Comparison of ENCODE assay signal across 8 cellular contexts in genomic region chr14:93114713-93115068, GRCh38. TPM values are rescaled to one million over a fixed set of nuclear protein-coding genes. Genes with fewer than 3 reads are reported as not detected.
DNase-seq lines count a peak whose midpoint lies in the region; ATAC-seq, FAIRE-seq and TF ChIP-seq lines count a peak whose summit lies in the region.

No MANE protein-coding gene starts in this region.

- peaks cover 6 to 49% of the 10 kb centered on the region in 2 experiments; a peak in 3 of 4 replicates for H3K79me2 ChIP-seq in H1 (ENCODE audit: control insufficient read depth in 1 of 2, insufficient read depth in 2 of 2, low read length in 2 of 2)

- no peak overlapping the region for H2BK15ac ChIP-seq in H1 (ENCODE audit: low read length)

- H3K18ac ChIP-seq in H1 (ENCODE audit: extremely low read depth, low read length), result peak overlapping the region; percentile 12; the same call in 1 of the 2 replicates

- no peak overlapping the region for H3K56ac ChIP-seq in H1 (replicated peaks; ENCODE audit: insufficient read length, low read depth, low read length)

- H3K4me1 ChIP-seq in H1 (replicated peaks in 1 of 4; ENCODE audit: control insufficient read depth in 3 of 4, insufficient read depth in 4 of 4, low read length in 3 of 4), result peaks cover 14 to 23% (median 16%) of the 10 kb centered on the region in 4 experiments

- TF ChIP-seq RAD21 in H1 (IDR thresholded peaks at IDR 0.05 in 1 of 2, conservative IDR thresholded peaks at IDR 0.05 in 1 of 2; ENCODE audit: low read depth in 2 of 2, low read length in 2 of 2), result no peak

- H3K23me2 ChIP-seq in H1 (ENCODE audit: low read depth, low read length), result peaks cover 11% of the 10 kb centered on the region

- no peaks in the 10 kb centered on the region for H3K9me3 ChIP-seq in H1 (ENCODE audit: insufficient read depth in 2 of 2, low read depth in 1 of 2, low read length in 1 of 2)

- no peak overlapping the region for H2BK120ac ChIP-seq in H1 (replicated peaks; ENCODE audit: low read depth, low read length)

- peaks cover 14% of the 10 kb centered on the region for H3K79me1 ChIP-seq in H1 (ENCODE audit: low read depth, low read length)

- H4K20me1 ChIP-seq in H1 (replicated peaks in 1 of 2; ENCODE audit: control insufficient read depth in 1 of 2, insufficient read depth in 2 of 2, low read length in 2 of 2), result peaks cover 11 to 15% of the 10 kb centered on the region in 2 experiments

- WGBS in H1 (ENCODE audit: extremely low coverage in 1 of 2, insufficient coverage in 1 of 2, insufficient read length in 1 of 2, insufficient replicate concordance in 2 of 2, low coverage in 1 of 2, low lambda C conversion rate in 2 of 2, missing lambda C conversion rate in 1 of 2), 2 experiments, result 1% methylated on average over 38 of the region's 38 CpGs; no CpG with 5 or more reads in 1 of the 2 experiments

- no peak overlapping the region; the same call in 1 of the 2 replicates for H2BK5ac ChIP-seq in H1 (ENCODE audit: low read depth, low read length)

- no peak overlapping the region for H3K4ac ChIP-seq in H1 (replicated peaks; ENCODE audit: insufficient read length, low read depth, low read length)

- no peak for TF ChIP-seq POLR2A in H1 (IDR thresholded peaks at IDR 0.05; ENCODE audit: control extremely low read depth in 1 of 2, low read depth in 2 of 2, low read length in 2 of 2)

- no peak overlapping the region for H3K27ac ChIP-seq in H1 (ENCODE audit: low read depth, low read length)

- peak overlapping the region; percentile 90 for H3K4me3 Mint-ChIP-seq in natural killer cell treated with Interleukin-12 subunit alpha and Interleukin-12 subunit beta and Interleukin-15 and Interleukin-18, amount 100 ng/mL, for 72 hours

- POLR2A ChIA-PET in H1 (lab: Charles Lee; ENCODE audit: partially characterized antibody), result interaction anchor here (1.6 to 2.2 kb wide), 4 partner anchors 10 to 121 kb away, joined by 3 to 12 read pairs (median 6); no protein-coding TSS in a partner anchor

- no peaks in the 10 kb centered on the region for H3K36me3 ChIP-seq in H1 (ENCODE audit: control insufficient read depth in 2 of 4, insufficient read depth in 4 of 4, low read length in 3 of 4)

- H3K9ac ChIP-seq in H1 (replicated peaks in 1 of 4; ENCODE audit: extremely low read depth in 1 of 4, low read depth in 3 of 4, low read length in 3 of 4), result peak overlapping the region; percentile 35 to 58 (median 44); a peak in 5 of 7 replicates

- H3K9me3 Mint-ChIP-seq in natural killer cell treated with Interleukin-12 subunit alpha and Interleukin-12 subunit beta and Interleukin-15 and Interleukin-18, amount 100 ng/mL, for 72 hours, result no peaks in the 10 kb centered on the region

- no peak overlapping the region for H2BK20ac ChIP-seq in H1 (ENCODE audit: low read length)

- no peak overlapping the region for H2BK12ac ChIP-seq in H1 (ENCODE audit: low read depth, low read length)

- DNase-seq in NCI-H526 treated with DMSO at 0.1 percent for 48 hours (lab: John Stamatoyannopoulos, UW), result peak; percentile 34
- DNase-seq in H1 (ENCODE audit: low read depth in 1 of 2, low spot score in 2 of 2), result no peak
- DNase-seq in natural killer cell treated with Interleukin-12 subunit alpha and Interleukin-12 subunit beta and Interleukin-15 and Interleukin-18, amount 100 ng/mL, for 72 hours (ENCODE audit: low spot score), result no peak
- DNase-seq in NK-92 treated with Interleukin-12 subunit alpha and Interleukin-12 subunit beta, amount 100 ng/mL, for 24 hours (lab: John Stamatoyannopoulos, UW), result no peak

- H3K36me3 Mint-ChIP-seq in natural killer cell treated with Interleukin-12 subunit alpha and Interleukin-12 subunit beta and Interleukin-15 and Interleukin-18, amount 100 ng/mL, for 72 hours, result no peaks in the 10 kb centered on the region

- no peak overlapping the region for H2AK5ac ChIP-seq in H1 (ENCODE audit: low read depth, low read length)

- peak overlapping the region; percentile 13 for H3K14ac ChIP-seq in H1 (ENCODE audit: insufficient read length)

- FAIRE-seq in H1 (lab: Jason Lieb, UNC), result no peak

- H3K27ac Mint-ChIP-seq in natural killer cell treated with Interleukin-12 subunit alpha and Interleukin-12 subunit beta and Interleukin-15 and Interleukin-18, amount 100 ng/mL, for 72 hours, result peak overlapping the region in 1 of 2 donors; percentile 50

- TF ChIP-seq EP300 in H1 (IDR thresholded peaks at IDR 0.05; ENCODE audit: borderline replicate concordance in 1 of 2, low read depth in 2 of 2, low read length in 2 of 2), result no peak

- CTCF ChIA-PET in H1 (lab: Charles Lee; ENCODE audit: partially characterized antibody), result interaction anchor here (1.0 to 5.0 kb wide), 17 partner anchors 9 to 233 kb away, joined by 3 to 128 read pairs (median 11); no protein-coding TSS in a partner anchor

- H3K4me3 ChIP-seq in H1 (ENCODE audit: extremely low read depth in 1 of 4, insufficient read depth in 2 of 4, low read depth in 3 of 4, low read length in 4 of 4), result peak overlapping the region; percentile 77 to 100 (median 88)

- ATAC-seq in GM18867 (IDR thresholded peaks at IDR 0.05; ENCODE audit: unreplicated experiment) (peak; percentile 0), HG03432 (IDR thresholded peaks at IDR 0.05; ENCODE audit: unreplicated experiment) (no peak), HG03378 (IDR thresholded peaks at IDR 0.05; ENCODE audit: unreplicated experiment) (no peak), HG02798 (IDR thresholded peaks at IDR 0.05; ENCODE audit: poor library complexity, unreplicated experiment) (no peak)
- ATAC-seq in natural killer cell treated with Interleukin-12 subunit alpha and Interleukin-12 subunit beta and Interleukin-15 and Interleukin-18, amount 100 ng/mL, for 72 hours, result no peak

- H3K27me3 ChIP-seq in H1 (replicated peaks in 1 of 4; ENCODE audit: control insufficient read depth in 3 of 4, extremely low read depth in 1 of 4, insufficient read depth in 3 of 4, low read length in 3 of 4), result no peaks in the 10 kb centered on the region

- no peak for TF ChIP-seq CTCF in H1 (IDR thresholded peaks at IDR 0.05; ENCODE audit: control extremely low read depth in 1 of 3, insufficient read depth in 1 of 3, low read depth in 1 of 3, low read length in 3 of 3)

- peak overlapping the region; percentile 89 to 98 for H3K4me2 ChIP-seq in H1 (ENCODE audit: insufficient read depth in 1 of 2, low read depth in 2 of 2, low read length in 2 of 2)

- H2AFZ ChIP-seq in H1 (ENCODE audit: low read length), result no peak overlapping the region

- H4K8ac ChIP-seq in H1 (ENCODE audit: extremely low read depth, insufficient read depth, low read length), result 0 out of 2 replicates have a peak overlapping the region, but pooled peaks have one; percentile 22

- H3K4me1 Mint-ChIP-seq in natural killer cell treated with Interleukin-12 subunit alpha and Interleukin-12 subunit beta and Interleukin-15 and Interleukin-18, amount 100 ng/mL, for 72 hours (ENCODE audit: low read depth in 2 of 2), result peaks cover 26 to 33% of the 10 kb centered on the region in 2 donors

- no peak overlapping the region for H4K5ac ChIP-seq in H1 (ENCODE audit: insufficient read length, low read depth, low read length)

- H3K27me3 Mint-ChIP-seq in natural killer cell treated with Interleukin-12 subunit alpha and Interleukin-12 subunit beta and Interleukin-15 and Interleukin-18, amount 100 ng/mL, for 72 hours, result no peaks in the 10 kb centered on the region

- no peak overlapping the region for H3K23ac ChIP-seq in H1 (ENCODE audit: insufficient read length)

- peak overlapping the region; percentile 41 for H4K91ac ChIP-seq in H1 (replicated peaks; ENCODE audit: insufficient read length, low read length)

TF ChIP-seq in H1, 55 proteins besides CTCF, POLR2A, EP300 and RAD21:
- no peak for TF ChIP-seq KDM4A (IDR thresholded peaks at IDR 0.05; ENCODE audit: low read depth, low read length, severe bottlenecking)
- 0 out of 4 replicates have a peak, but pooled peaks of 1 of the 2 experiments have one; percentile 26 for TF ChIP-seq HDAC2 (IDR thresholded peaks at IDR 0.05; ENCODE audit: borderline replicate concordance in 1 of 2, low read depth in 2 of 2, low read length in 2 of 2)
TF ChIP-seq in H1: peak in this region for 1.

RNA-seq across cellular contexts. Expression of gene ITPK1, which starts 1.0 kb away (rescaled TPM):
- total RNA-seq in H1 (2021; fragmentation: NEBNext Ultra II Directional; extraction: Animal tissue kit (Norgen Biotek cat#: 25700)), result 143 and 148 TPM in 2 replicates
- 108 and 114 TPM in 2 replicates for polyA plus RNA-seq in H1 (2011; rRNA removed)
- 87.6 TPM for polyA plus RNA-seq in H1 (2011; cell fraction: cytosol; rRNA removed)
- 123 TPM for polyA plus RNA-seq in H1 (2011; cell fraction: nucleus; rRNA removed)
- 86.3 to 118 TPM (median 110 TPM) in 4 replicates for polyA plus RNA-seq in H1 (2012, experiment 1 of 2)
- 103 TPM for polyA plus RNA-seq in H1 (2012, experiment 2 of 2)
- 62.3 TPM for polyA plus RNA-seq in H1 (2013, experiment 1 of 2)
- 61.5 TPM for polyA plus RNA-seq in H1 (2013, experiment 2 of 2)
- 278 and 326 TPM in 2 replicates for polyA minus RNA-seq in H1 (2011; rRNA and poly(A)+ RNA removed)
- 85.3 TPM for polyA minus RNA-seq in H1 (2011; cell fraction: cytosol; rRNA and poly(A)+ RNA removed)
- 55.2 TPM for polyA minus RNA-seq in H1 (2011; cell fraction: nucleus; rRNA and poly(A)+ RNA removed)
- 10 to 100 TPM; 57.9 to 92.1 TPM for total RNA-seq in natural killer cell treated with Interleukin-12 subunit alpha and Interleukin-12 subunit beta and Interleukin-15 and Interleukin-18, amount 100 ng/mL, for 72 hours
